Comparison of ENCODE assay signal across 10 cellular contexts in the genomic region with DNA sequence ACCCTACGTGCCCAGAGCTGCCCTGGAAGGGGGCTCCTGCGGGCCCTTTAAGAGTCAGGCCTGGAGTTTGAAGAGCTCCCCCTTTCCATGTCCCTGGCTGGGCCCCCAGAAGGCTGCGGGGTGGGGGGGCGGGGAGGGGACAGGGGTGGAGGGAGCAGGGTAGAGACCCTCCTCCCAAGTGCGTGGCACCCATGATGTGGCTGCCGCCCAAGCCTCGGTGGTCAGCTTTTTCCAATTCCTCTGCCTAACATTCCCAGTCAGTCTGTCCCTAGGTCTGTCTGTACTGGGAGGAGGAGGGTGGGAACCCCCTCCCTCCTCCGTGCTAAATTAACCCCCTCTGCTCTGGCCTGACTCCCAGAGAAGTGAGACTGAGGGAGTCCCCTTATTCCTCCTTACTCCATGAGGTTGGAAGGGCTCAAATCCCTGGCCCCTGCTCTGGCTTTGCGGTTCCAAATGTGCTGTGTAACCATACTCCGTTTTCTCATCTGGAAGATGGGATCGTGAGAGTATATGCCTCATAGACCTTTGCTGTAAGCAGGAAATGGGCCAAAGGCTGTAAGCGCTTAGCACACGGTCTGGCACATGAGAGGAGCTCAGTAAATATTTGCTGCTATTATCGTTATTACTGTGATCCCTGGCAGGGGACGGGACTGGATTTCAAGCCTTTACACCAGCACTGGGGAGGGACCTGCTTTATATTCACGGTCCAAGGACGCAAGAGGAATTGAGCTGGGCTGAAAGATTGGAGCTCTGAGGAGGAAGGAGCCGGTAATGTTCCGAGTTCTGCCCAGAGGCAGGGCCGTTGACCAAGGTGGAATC. TPM values are rescaled to one million over a fixed set of nuclear protein-coding genes. Genes with fewer than 3 reads are reported as not detected.
DNase-seq lines count a peak whose midpoint lies in the region; ATAC-seq, FAIRE-seq and TF ChIP-seq lines count a peak whose summit lies in the region.
"Had no signal": no experiment of that assay in that cellular context is flagged by ENCODE, and none has a peak within 500 bp of the region (broad histone marks: within the 10 kb centered on the region; RNA-seq: fewer than 3 reads in every experiment).

No MANE protein-coding gene starts in this region.

- peaks cover 57% of the 10 kb centered on the region for H3K4me1 ChIP-seq in keratinocyte (ENCODE audit: control insufficient read depth, extremely low read depth, insufficient read depth, low read length)
- no peaks in the 10 kb centered on the region for H3K4me1 ChIP-seq in thymus (ENCODE audit: control insufficient read depth, insufficient read depth, low read length)

- ATAC-seq in activated CD8-positive, alpha-beta memory T cell treated with anti-CD3 and anti-CD28 coated beads, Interleukin-2, amount 10 ng/mL, durations not matched to agents 7 days and 5 days, result peak; percentile 15
- no peak for ATAC-seq in GM19351 (IDR thresholded peaks at IDR 0.05; ENCODE audit: unreplicated experiment)

- H3K4me3 ChIP-seq in astrocyte of the cerebellum (ENCODE audit: low read depth, low read length) (peak overlapping the region; percentile 53), keratinocyte (ENCODE audit: control insufficient read depth in 2 of 3, extremely low read depth in 1 of 3, insufficient read depth in 2 of 3, low read depth in 1 of 3, low read length in 3 of 3) (peak overlapping the region; percentile 45 to 66 (median 65)), thymus (ENCODE audit: low read length) (no peak overlapping the region)

- FAIRE-seq in keratinocyte (lab: Jason Lieb, UNC), result peak; percentile 91
- FAIRE-seq: G401.6 had no signal

- peak overlapping the region; percentile 79 for H3K9ac ChIP-seq in keratinocyte (ENCODE audit: control insufficient read depth, extremely low read depth, insufficient read depth, low read length)

- peak overlapping the region; percentile 31 for H3K4me3 Mint-ChIP-seq in activated CD8-positive, alpha-beta memory T cell treated with anti-CD3 and anti-CD28 coated beads, Interleukin-2, amount 10 ng/mL, durations not matched to agents 7 days and 5 days

- H4K20me1 ChIP-seq in keratinocyte (ENCODE audit: control insufficient read depth, extremely low read depth, insufficient read depth, low read length), result no peaks in the 10 kb centered on the region

- in situ Hi-C loops in astrocyte of the cerebellum (cut with HindIII; ENCODE audit: low sequenced_read_pairs), result no loop called here

- peaks cover 58% of the 10 kb centered on the region for H3K4me1 Mint-ChIP-seq in activated CD8-positive, alpha-beta memory T cell treated with anti-CD3 and anti-CD28 coated beads, Interleukin-2, amount 10 ng/mL, durations not matched to agents 7 days and 5 days

- no peaks in the 10 kb centered on the region for H3K36me3 Mint-ChIP-seq in activated CD8-positive, alpha-beta memory T cell treated with anti-CD3 and anti-CD28 coated beads, Interleukin-2, amount 10 ng/mL, durations not matched to agents 7 days and 5 days

- no peaks in the 10 kb centered on the region for H3K9me1 ChIP-seq in keratinocyte (ENCODE audit: control insufficient read depth, extremely low read depth, insufficient read depth, low read length)

- 18% methylated on average over 20 of the region's 20 CpGs for WGBS in thymus

- DNase-seq in activated CD8-positive, alpha-beta memory T cell treated with anti-CD3 and anti-CD28 coated beads, Interleukin-2, amount 10 ng/mL, durations not matched to agents 7 days and 5 days, result peak; percentile 44
- DNase-seq in activated CD8-positive, alpha-beta memory T cell treated with anti-CD3 and anti-CD28 coated beads, Interleukin-2, amount 50 U/mL, for 4 hours, result no peak
- DNase-seq in astrocyte of the cerebellum (ENCODE audit: low read depth) (peak; percentile 57), keratinocyte (ENCODE audit: low read depth, low spot score) (no peak), NOMO-1 treated with DMSO at 0.1 percent for 48 hours (lab: John Stamatoyannopoulos, UW; ENCODE audit: unreplicated experiment) (no peak), cerebellum (ENCODE audit: low spot score) (no peak)

- H3K27me3 Mint-ChIP-seq in activated CD8-positive, alpha-beta memory T cell treated with anti-CD3 and anti-CD28 coated beads, Interleukin-2, amount 10 ng/mL, durations not matched to agents 7 days and 5 days, result peaks cover 41% of the 10 kb centered on the region

- peaks cover 3 to 10% of the 10 kb centered on the region in 2 experiments for H3K36me3 ChIP-seq in keratinocyte (ENCODE audit: control insufficient read depth in 2 of 2, extremely low read depth in 1 of 2, insufficient read depth in 2 of 2, low read length in 2 of 2)
- no peaks in the 10 kb centered on the region for H3K36me3 ChIP-seq in thymus (ENCODE audit: control insufficient read depth, insufficient read depth)

- H3K27ac Mint-ChIP-seq in activated CD8-positive, alpha-beta memory T cell treated with anti-CD3 and anti-CD28 coated beads, Interleukin-2, amount 10 ng/mL, durations not matched to agents 7 days and 5 days, result peak overlapping the region; percentile 61

- CTCF ChIA-PET in activated CD8-positive, alpha-beta memory T cell treated with anti-CD3 and anti-CD28 coated beads, Interleukin-2, amount 10 ng/mL, durations not matched to agents 7 days and 5 days (lab: Charles Lee), result interaction anchor here (0.8 to 8.4 kb wide), 11 partner anchors 11 to 85 kb away, joined by 3 to 43 read pairs (median 8); a partner anchor contains a TSS

- peak overlapping the region; percentile 86 for H3K4me2 ChIP-seq in keratinocyte (ENCODE audit: control insufficient read depth, extremely low read depth, insufficient read depth, low read depth, low read length)

- H3K79me2 ChIP-seq in keratinocyte (ENCODE audit: control insufficient read depth, insufficient read depth, low read length), result peaks cover 26% of the 10 kb centered on the region

- no peaks in the 10 kb centered on the region for H3K9me3 Mint-ChIP-seq in activated CD8-positive, alpha-beta memory T cell treated with anti-CD3 and anti-CD28 coated beads, Interleukin-2, amount 10 ng/mL, durations not matched to agents 7 days and 5 days (ENCODE audit: low read depth)

- dilution Hi-C loops in keratinocyte (cut with MboI; ENCODE audit: extremely low pct_ligation_motif_present, low sequenced_read_pairs), result no loop called here

- H3K27ac ChIP-seq in keratinocyte (ENCODE audit: control insufficient read depth, insufficient read depth, low read length) (peak overlapping the region; percentile 96), thymus (ENCODE audit: low read depth) (peak overlapping the region; percentile 36)

- TF ChIP-seq CTCF in astrocyte of the cerebellum (IDR thresholded peaks at IDR 0.05; ENCODE audit: low read depth, low read length, missing control alignments) (no peak), keratinocyte (optimal IDR thresholded peaks at IDR 0.05 in 1 of 3, IDR thresholded peaks at IDR 0.05 in 1 of 3, conservative IDR thresholded peaks at IDR 0.05 in 1 of 3; ENCODE audit: extremely low read depth in 1 of 3, insufficient read depth in 2 of 3, low read length in 3 of 3) (no peak)

- peak overlapping the region; percentile 50 for H2AFZ ChIP-seq in keratinocyte (ENCODE audit: control insufficient read depth, low read length)

- H3K9me3 ChIP-seq in keratinocyte (ENCODE audit: control insufficient read depth, low read depth, low read length), result no peaks in the 10 kb centered on the region
- H3K9me3 ChIP-seq in thymus (ENCODE audit: control insufficient read depth), result no peaks in the 10 kb centered on the region

- H3K27me3 ChIP-seq in keratinocyte (ENCODE audit: control insufficient read depth, extremely low read depth, insufficient read depth, low read length) (no peaks in the 10 kb centered on the region), thymus (ENCODE audit: control insufficient read depth, insufficient read depth) (peaks cover 26% of the 10 kb centered on the region)

RNA-seq across cellular contexts. Expression of a gene that starts 0.7 kb away (rescaled TPM):
- total RNA-seq in activated CD8-positive, alpha-beta memory T cell treated with anti-CD3 and anti-CD28 coated beads, Interleukin-2, amount 10 ng/mL, durations not matched to agents 7 days and 5 days, result not detected
- 31.2 to 75.5 TPM (median 43.4 TPM) in 3 replicates for polyA plus RNA-seq in keratinocyte
- 39.2 TPM for polyA plus RNA-seq in keratinocyte (2011; ENCODE audit: low read depth)
- 5.4 and 11.0 TPM in 2 replicates for polyA plus RNA-seq in keratinocyte (2011; cell fraction: cytosol; rRNA removed)
- 155 and 217 TPM in 2 replicates for polyA plus RNA-seq in keratinocyte (2011; cell fraction: nucleus; rRNA removed)
- polyA plus RNA-seq in keratinocyte (2012; ENCODE audit: low replicate concordance), result 49.0 and 79.2 TPM in 2 replicates
- polyA minus RNA-seq in keratinocyte, result 55.1 to 84.1 TPM (median 79.1 TPM) in 3 replicates
- 33.4 TPM for polyA minus RNA-seq in keratinocyte (2011; cell fraction: cytosol; rRNA and poly(A)+ RNA removed)
- polyA minus RNA-seq in keratinocyte (2011; cell fraction: nucleus; rRNA and poly(A)+ RNA removed), result 157 and 192 TPM in 2 replicates
- polyA plus RNA-seq in thymus, result 39.3 TPM
- 9.3 TPM for total RNA-seq in cerebellum
- total RNA-seq: activated CD8-positive, alpha-beta memory T cell treated with anti-CD3 and anti-CD28 coated beads for 36 hours had no signal

RNA-seq across cellular contexts. Expression of a gene that starts 59.7 kb away (rescaled TPM):
- 1 to 10 TPM in 1 of 2 experiments, under 1 TPM in 1; 0.07 to 1.3 TPM for total RNA-seq in activated CD8-positive, alpha-beta memory T cell treated with anti-CD3 and anti-CD28 coated beads, Interleukin-2, amount 10 ng/mL, durations not matched to agents 7 days and 5 days
- polyA plus RNA-seq in keratinocyte (0.68 to 1.6 TPM (median 0.96 TPM) in 3 replicates), thymus (24.4 TPM)
- polyA plus RNA-seq in keratinocyte (2011; ENCODE audit: low read depth), result 1.3 TPM
- polyA plus RNA-seq in keratinocyte (2011; cell fraction: cytosol; rRNA removed), result 0.29 and 0.51 TPM in 2 replicates
- 2.4 and 5.0 TPM in 2 replicates for polyA plus RNA-seq in keratinocyte (2011; cell fraction: nucleus; rRNA removed)
- polyA plus RNA-seq in keratinocyte (2012; ENCODE audit: low replicate concordance), result 1.0 and 1.7 TPM in 2 replicates
- 0.86 to 2.8 TPM (median 1.7 TPM) in 3 replicates for polyA minus RNA-seq in keratinocyte
- polyA minus RNA-seq in keratinocyte (2011; cell fraction: cytosol; rRNA and poly(A)+ RNA removed), result 2.3 TPM
- polyA minus RNA-seq in keratinocyte (2011; cell fraction: nucleus; rRNA and poly(A)+ RNA removed), result 2.3 and 2.8 TPM in 2 replicates
- total RNA-seq in cerebellum, result 34.0 TPM

RNA-seq across cellular contexts. Expression of a gene that starts 59.8 kb away (rescaled TPM):
- 10 to 100 TPM; 45.9 to 47.1 TPM for total RNA-seq in activated CD8-positive, alpha-beta memory T cell treated with anti-CD3 and anti-CD28 coated beads, Interleukin-2, amount 10 ng/mL, durations not matched to agents 7 days and 5 days
- polyA plus RNA-seq in keratinocyte, result 72.2 to 107 TPM (median 90.1 TPM) in 3 replicates
- 33.3 TPM for polyA plus RNA-seq in keratinocyte (2011; ENCODE audit: low read depth)
- 83.2 and 85.4 TPM in 2 replicates for polyA plus RNA-seq in keratinocyte (2011; cell fraction: cytosol; rRNA removed)
- 59.0 and 66.8 TPM in 2 replicates for polyA plus RNA-seq in keratinocyte (2011; cell fraction: nucleus; rRNA removed)
- polyA plus RNA-seq in keratinocyte (2012; ENCODE audit: low replicate concordance), result 67.9 and 68.1 TPM in 2 replicates
- polyA minus RNA-seq in keratinocyte, result 99.8 to 160 TPM (median 138 TPM) in 3 replicates
- polyA minus RNA-seq in keratinocyte (2011; cell fraction: cytosol; rRNA and poly(A)+ RNA removed), result 80.4 TPM
- polyA minus RNA-seq in keratinocyte (2011; cell fraction: nucleus; rRNA and poly(A)+ RNA removed), result 29.3 and 34.7 TPM in 2 replicates
- 83.1 TPM for polyA plus RNA-seq in thymus
- 29.2 TPM for total RNA-seq in cerebellum

Comparison
In these comparisons a context has a peak if more than half of its experiments do, and no peak if none do; other contexts are left out.
1. DNase-seq: peak in activated CD8-positive, alpha-beta memory T cell treated with anti-CD3 and anti-CD28 coated beads, Interleukin-2, amount 10 ng/mL, durations not matched to agents 7 days and 5 days (single experiment) and astrocyte of the cerebellum (single experiment); none in activated CD8-positive, alpha-beta memory T cell treated with anti-CD3 and anti-CD28 coated beads, Interleukin-2, amount 50 U/mL, for 4 hours (single experiment), keratinocyte (single experiment), NOMO-1 treated with DMSO at 0.1 percent for 48 hours (single experiment) and cerebellum (single experiment).
2. RNA of a gene that starts 59.7 kb away (total RNA-seq): 34.0 TPM in cerebellum (single experiment); 0.07 to 1.3 TPM in activated CD8-positive, alpha-beta memory T cell treated with anti-CD3 and anti-CD28 coated beads, Interleukin-2, amount 10 ng/mL, durations not matched to agents 7 days and 5 days; every median in the first group is over 10 times any median in the second.